ENCODE assay signal across 7 cellular contexts in the genomic region with DNA sequence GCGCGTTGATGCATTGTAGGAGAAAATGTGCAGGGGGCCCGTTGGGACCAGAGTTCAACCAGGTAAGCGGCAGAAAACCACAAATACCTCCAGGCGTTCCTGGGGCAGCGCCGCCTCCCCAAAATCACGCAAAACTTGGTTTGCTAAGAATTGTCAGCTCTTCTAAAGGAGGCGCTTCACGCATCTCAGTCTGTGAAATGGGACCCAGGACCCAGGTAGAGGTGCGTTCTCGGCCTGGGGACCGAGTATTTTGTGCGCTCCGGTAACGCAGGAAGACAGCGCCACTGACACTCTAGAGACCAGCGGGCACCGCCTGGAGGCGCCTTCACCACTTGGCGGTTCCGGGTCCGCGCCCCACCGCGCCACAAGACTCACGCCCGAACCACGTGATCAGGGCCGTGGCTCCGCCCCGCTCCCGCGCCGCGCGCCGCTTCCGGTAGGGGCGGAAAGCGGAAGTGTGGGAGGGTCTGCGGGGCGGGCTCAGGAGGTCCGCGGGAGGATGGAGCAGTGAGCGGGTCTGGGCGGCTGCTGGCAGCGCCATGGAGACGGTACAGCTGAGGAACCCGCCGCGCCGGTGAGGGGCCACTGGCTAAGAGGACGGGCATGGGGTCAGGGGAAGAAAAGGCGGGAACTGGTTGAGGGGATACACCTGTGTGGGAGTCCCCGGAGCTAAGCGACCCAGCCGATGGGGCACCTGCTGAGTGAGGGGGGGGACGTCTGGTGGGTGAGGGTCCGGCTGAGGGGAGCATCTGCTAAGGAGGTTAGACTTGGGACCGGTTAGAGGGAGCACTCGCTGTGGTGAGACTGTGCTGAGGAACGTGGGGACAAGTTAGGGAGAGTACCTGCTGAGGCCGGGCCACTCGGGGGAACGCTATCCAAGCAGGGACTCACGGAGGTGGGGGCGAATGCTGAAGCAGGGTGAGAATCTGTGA. TPM values are rescaled to one million over a fixed set of nuclear protein-coding genes. Genes with fewer than 3 reads are reported as not detected.
A peak's percentile ranks its signal among the peaks of the same experiment; 100 is the strongest.
DNase-seq lines count a peak whose midpoint lies in the region; ATAC-seq, FAIRE-seq and TF ChIP-seq lines count a peak whose summit lies in the region.

A gene (plus strand): TSS at position 483 of the 932 bp plus-strand sequence. CDS start 57 bp downstream, at position 540.

- no peaks in the 10 kb centered on the region for H3K27me3 Mint-ChIP-seq in T-helper 2 cell treated with Interferon-gamma antibody and Interleukin-4, amounts not matched to agents 5 μg/mL and 100 μg/mL, for 36 hours (ENCODE audit: low read depth)
- no peaks in the 10 kb centered on the region for H3K27me3 Mint-ChIP-seq in astrocyte (ENCODE audit: low read depth, unreplicated experiment)

- ATAC-seq in GM18502 (IDR thresholded peaks at IDR 0.05; ENCODE audit: poor library complexity, unreplicated experiment) (peak; percentile 71), HG02970 (IDR thresholded peaks at IDR 0.05; ENCODE audit: low FRiP score, unreplicated experiment) (peak; percentile 81)

- H3K4me3 Mint-ChIP-seq in T-helper 2 cell treated with Interferon-gamma antibody and Interleukin-4, amounts not matched to agents 5 μg/mL and 100 μg/mL, for 36 hours: peak within 1 kb of the TSS; percentile 95
- peak within 1 kb of the TSS; percentile 99 for H3K4me3 Mint-ChIP-seq in astrocyte (ENCODE audit: unreplicated experiment)

- no peaks in the 10 kb centered on the region for H3K9me3 ChIP-seq in astrocyte (ENCODE audit: insufficient read depth, low read depth, low read length)

- no peaks in the 10 kb centered on the region for H3K9me3 Mint-ChIP-seq in T-helper 2 cell treated with Interferon-gamma antibody and Interleukin-4, amounts not matched to agents 5 μg/mL and 100 μg/mL, for 36 hours
- H3K9me3 Mint-ChIP-seq in astrocyte (ENCODE audit: unreplicated experiment): no peaks in the 10 kb centered on the region

- H3K79me2 ChIP-seq in astrocyte (ENCODE audit: insufficient read depth, low read length): peaks cover 46% of the 10 kb centered on the region

- DNase-seq in NCI-H1930 (lab: John Stamatoyannopoulos, UW) (peak; percentile 97), astrocyte (ENCODE audit: low read depth) (peak; percentile 79), hepatic stellate cell (ENCODE audit: low spot score) (peak; percentile 87), retina (peak; percentile 97)
- DNase-seq in T-helper 2 cell treated with Interferon-gamma antibody and Interleukin-4, amounts not matched to agents 5 μg/mL and 100 μg/mL, for 36 hours (ENCODE audit: low spot score): peak; percentile 94

- peaks cover 33% of the 10 kb centered on the region for H4K20me1 ChIP-seq in astrocyte (ENCODE audit: insufficient read depth, low read length)

- H3K4me1 Mint-ChIP-seq in T-helper 2 cell treated with Interferon-gamma antibody and Interleukin-4, amounts not matched to agents 5 μg/mL and 100 μg/mL, for 36 hours (ENCODE audit: low read depth): peaks cover 57% of the 10 kb centered on the region
- peaks cover 29% of the 10 kb centered on the region for H3K4me1 Mint-ChIP-seq in astrocyte (ENCODE audit: low read depth, unreplicated experiment)

- no peak for FAIRE-seq in astrocyte (lab: Jason Lieb, UNC)

- H3K27me3 ChIP-seq in astrocyte (ENCODE audit: insufficient read depth, low read length): no peaks in the 10 kb centered on the region

- no peaks in the 10 kb centered on the region for H3K36me3 ChIP-seq in astrocyte (ENCODE audit: insufficient read depth, low read length)

- H3K27ac ChIP-seq in astrocyte (ENCODE audit: low read depth, low read length): peak within 1 kb of the TSS; percentile 62

- peak within 1 kb of the TSS; percentile 97 for H3K27ac Mint-ChIP-seq in T-helper 2 cell treated with Interferon-gamma antibody and Interleukin-4, amounts not matched to agents 5 μg/mL and 100 μg/mL, for 36 hours
- H3K27ac Mint-ChIP-seq in astrocyte (ENCODE audit: unreplicated experiment): peak within 1 kb of the TSS; percentile 90

- peak within 1 kb of the TSS; percentile 96 for H2AFZ ChIP-seq in astrocyte (ENCODE audit: low read depth, low read length)

- peak within 1 kb of the TSS; percentile 95 for H3K4me2 ChIP-seq in astrocyte (ENCODE audit: low read length)

- peak; percentile 20 for TF ChIP-seq CTCF in astrocyte (IDR thresholded peaks at IDR 0.05; ENCODE audit: insufficient read depth, low read depth, low read length)

- peaks cover 22% of the 10 kb centered on the region for H3K4me1 ChIP-seq in astrocyte (ENCODE audit: insufficient read depth, low read length)

- H3K36me3 Mint-ChIP-seq in T-helper 2 cell treated with Interferon-gamma antibody and Interleukin-4, amounts not matched to agents 5 μg/mL and 100 μg/mL, for 36 hours (ENCODE audit: low read depth): peaks cover 37% of the 10 kb centered on the region
- H3K36me3 Mint-ChIP-seq in astrocyte (ENCODE audit: low read depth, unreplicated experiment): no peaks in the 10 kb centered on the region

- peak within 1 kb of the TSS; percentile 86 for H3K9ac ChIP-seq in astrocyte (ENCODE audit: low read length)

- H3K4me3 ChIP-seq in astrocyte (ENCODE audit: insufficient read depth, low read depth, low read length): peak within 1 kb of the TSS; percentile 84

RNA-seq across cellular contexts. Expression of the gene that starts here (rescaled TPM):
- total RNA-seq in astrocyte: 32.9 and 41.4 TPM in 2 replicates

Comparison
In these comparisons a context has a peak if more than half of its experiments do, and no peak if none do; other contexts are left out.
1. Peak in every context shown above with its lines: DNase-seq, ATAC-seq, H3K4me3 ChIP-seq and H3K27ac ChIP-seq.